Comparison of ENCODE assay signal across 21 cellular contexts in the genomic region with DNA sequence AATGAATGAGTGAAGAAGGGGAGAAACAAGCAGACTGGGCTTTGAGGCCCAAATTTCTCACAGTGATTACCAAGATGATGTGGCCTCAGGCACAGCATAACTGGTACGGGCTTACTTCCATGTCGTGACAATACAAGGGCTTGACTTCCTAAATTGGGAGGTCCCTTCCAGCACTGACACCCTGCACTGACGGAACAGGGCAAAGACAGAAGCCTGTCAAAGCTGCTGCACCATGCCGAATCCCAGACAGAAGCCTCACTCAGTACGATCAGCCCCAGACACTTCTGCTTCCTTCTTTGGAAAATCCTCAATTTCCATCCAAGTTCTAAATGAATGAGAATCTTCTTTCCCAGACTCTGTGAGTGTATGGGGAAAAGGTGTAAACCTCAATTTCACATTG. TPM values are rescaled to one million over a fixed set of nuclear protein-coding genes. Genes with fewer than 3 reads are reported as not detected.
A peak's percentile ranks its signal among the peaks of the same experiment; 100 is the strongest.
DNase-seq lines count a peak whose midpoint lies in the region; ATAC-seq, FAIRE-seq and TF ChIP-seq lines count a peak whose summit lies in the region.
"Had no signal": no experiment of that assay in that cellular context is flagged by ENCODE, and none has a peak within 500 bp of the region (broad histone marks: within the 10 kb centered on the region; RNA-seq: fewer than 3 reads in every experiment).

No MANE protein-coding gene starts in this region.

- H2AFZ ChIP-seq in PC-9, result no peak overlapping the region
- H2AFZ ChIP-seq: GM23248 had no signal

- POLR2A ChIA-PET in PC-9 (lab: Charles Lee; ENCODE audit: unreplicated experiment), result no interaction called here

- peaks cover 3% of the 10 kb centered on the region for H3K9me3 Mint-ChIP-seq in glutamatergic neuron (ENCODE audit: unreplicated experiment)
- no peaks in the 10 kb centered on the region for H3K9me3 Mint-ChIP-seq in activated T-cell treated with anti-CD3 and anti-CD28 coated beads, Interleukin-2, amount 50 U/mL, for 24 hours

- H3K27ac ChIP-seq in HL-60 (replicated peaks) (peak overlapping the region; percentile 94), PC-9 (no peak overlapping the region)
- H3K27ac ChIP-seq: C4-2B, GM23248, SJCRH30 had no signal

- H3K79me2 ChIP-seq in PC-9 (ENCODE audit: low read depth), result peaks cover 70% of the 10 kb centered on the region

- no peak overlapping the region for H3K4me2 ChIP-seq in PC-9

- peak; percentile 9 for FAIRE-seq in urothelium cell line (lab: Jason Lieb, UNC)
- FAIRE-seq: GM19239 had no signal

- peak overlapping the region; percentile 3; the same call in 1 of the 2 replicates for H3K4me3 ChIP-seq in HL-60 (replicated peaks; ENCODE audit: insufficient read depth, low read length)
- H3K4me3 ChIP-seq in PC-9, result no peak overlapping the region
- H3K4me3 ChIP-seq: GM23248, SJCRH30 had no signal

- H3K36me3 ChIP-seq in PC-9 (ENCODE audit: low read depth), result peaks cover 31% of the 10 kb centered on the region

- intact Hi-C loops in PC-9 (cut with micrococcal nuclease; ENCODE audit: unreplicated experiment), result no loop called here

- H3K9me2 ChIP-seq in PC-9 (ENCODE audit: insufficient read depth), result no peaks in the 10 kb centered on the region

- TSS peak; percentile 10 for BruUV-seq in PC-9 (replicated peaks; lab: Mats Ljungman, UMichigan)

- H3K4me3 Mint-ChIP-seq in glutamatergic neuron (ENCODE audit: unreplicated experiment), result no peak overlapping the region
- H3K4me3 Mint-ChIP-seq in activated T-cell treated with anti-CD3 and anti-CD28 coated beads, Interleukin-2, amount 50 U/mL, for 24 hours, result no peak overlapping the region

- H3K27ac Mint-ChIP-seq in glutamatergic neuron (ENCODE audit: unreplicated experiment), result peak overlapping the region; percentile 12
- H3K27ac Mint-ChIP-seq in activated T-cell treated with anti-CD3 and anti-CD28 coated beads, Interleukin-2, amount 50 U/mL, for 24 hours, result no peak overlapping the region

- H3K27me3 ChIP-seq in HL-60 (ENCODE audit: insufficient read depth, poor library complexity, severe bottlenecking) (no peaks in the 10 kb centered on the region), PC-9 (ENCODE audit: insufficient read depth, low read depth) (no peaks in the 10 kb centered on the region)
- H3K27me3 ChIP-seq: SJCRH30 had no signal

- H3K9me3 ChIP-seq in PC-9 (ENCODE audit: insufficient read depth, low read depth), result no peaks in the 10 kb centered on the region
- H3K9me3 ChIP-seq: Caco-2, SJCRH30 had no signal

- peaks cover 5% of the 10 kb centered on the region for H3K27me3 Mint-ChIP-seq in glutamatergic neuron (ENCODE audit: unreplicated experiment)
- no peaks in the 10 kb centered on the region for H3K27me3 Mint-ChIP-seq in activated T-cell treated with anti-CD3 and anti-CD28 coated beads, Interleukin-2, amount 50 U/mL, for 24 hours

- H3K4me1 ChIP-seq in PC-9 (replicated peaks; ENCODE audit: insufficient read depth), result no peaks in the 10 kb centered on the region
- H3K4me1 ChIP-seq: Caco-2, SJCRH30 had no signal

- ATAC-seq in HG02759 (IDR thresholded peaks at IDR 0.05; ENCODE audit: unreplicated experiment), result no peak
- ATAC-seq: HCT116 had no signal

- H3F3A ChIP-seq in PC-9 (ENCODE audit: insufficient read depth, low read depth), result peaks cover 11% of the 10 kb centered on the region; the same call in 1 of the 2 replicates

- DNase-seq in HL-60 (ENCODE audit: low read depth in 1 of 2, low spot score in 1 of 2) (peak; percentile 38 to 69), PC-9 (no peak), glutamatergic neuron (no peak), urothelium cell line (ENCODE audit: low spot score) (no peak), COLO829 (ENCODE audit: low spot score) (no peak)
- no peak for DNase-seq in activated T-cell treated with anti-CD3 and anti-CD28 coated beads, Interleukin-2, amount 50 U/mL, for 24 hours
- DNase-seq: ACHN, AML-193, Caco-2, GM23248, KBM-7, NCI-H1417, NCI-H187, NCI-H2227 treated with DMSO at 0.1 percent for 48 hours, NCI-H510A treated with DMSO at 0.1 percent for 48 hours, NCI-H82, SJCRH30 had no signal

- TF ChIP-seq CTCF in HL-60 (IDR thresholded peaks at IDR 0.05; ENCODE audit: insufficient read depth, low read length) (no peak), PC-9 (conservative IDR thresholded peaks at IDR 0.05) (no peak), glutamatergic neuron (IDR thresholded peaks at IDR 0.05; ENCODE audit: partially characterized antibody, unreplicated experiment) (no peak)

- peaks cover 17% of the 10 kb centered on the region for H3K36me3 Mint-ChIP-seq in glutamatergic neuron (ENCODE audit: unreplicated experiment)
- peaks cover 61% of the 10 kb centered on the region for H3K36me3 Mint-ChIP-seq in activated T-cell treated with anti-CD3 and anti-CD28 coated beads, Interleukin-2, amount 50 U/mL, for 24 hours (ENCODE audit: low read depth)

- CTCF ChIA-PET in PC-9 (lab: Charles Lee), result no interaction called here

- H4K20me1 ChIP-seq in PC-9 (ENCODE audit: insufficient read depth), result no peaks in the 10 kb centered on the region

- H3K4me1 Mint-ChIP-seq in glutamatergic neuron (ENCODE audit: low read depth, unreplicated experiment), result peaks cover 3% of the 10 kb centered on the region
- no peaks in the 10 kb centered on the region for H3K4me1 Mint-ChIP-seq in activated T-cell treated with anti-CD3 and anti-CD28 coated beads, Interleukin-2, amount 50 U/mL, for 24 hours (ENCODE audit: low read depth)

RNA-seq across cellular contexts. Expression of a gene that starts 51.9 kb away (rescaled TPM):
- total RNA-seq in PC-9 (2021) (50.8 and 51.7 TPM in 2 replicates), glutamatergic neuron (ENCODE audit: unreplicated experiment) (66.2 TPM)

Comparison
In these comparisons a context has a peak if more than half of its experiments do, and no peak if none do; other contexts are left out.
1. DNase-seq: peak in HL-60 (2 of 2); none in PC-9 (0 of 2), glutamatergic neuron (single experiment), urothelium cell line (single experiment), activated T-cell treated with anti-CD3 and anti-CD28 coated beads, Interleukin-2, amount 50 U/mL, for 24 hours (single experiment) and COLO829 (single experiment).